In the genomic region with DNA sequence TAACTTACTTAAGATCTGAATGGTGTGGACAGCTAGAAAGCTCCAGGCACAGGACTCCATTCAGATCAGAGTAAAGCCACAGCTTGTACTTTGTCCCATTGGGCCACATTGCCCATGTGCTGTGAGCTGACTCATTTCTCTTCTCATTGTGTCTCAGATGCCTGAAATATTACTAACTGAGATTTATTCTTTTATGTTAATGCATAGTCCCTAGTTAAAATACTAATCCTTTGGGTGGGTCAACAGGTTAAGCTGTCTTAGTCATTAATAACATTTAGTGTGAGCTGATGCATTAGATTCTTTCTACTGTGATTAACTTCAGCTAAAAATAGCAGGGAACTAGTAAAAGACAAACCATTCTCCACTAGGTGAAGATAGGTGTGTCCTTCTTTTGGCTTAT, we compare ENCODE assay signal across 9 cellular contexts.
DNase-seq lines count a peak whose midpoint lies in the region; ATAC-seq and TF ChIP-seq lines count a peak whose summit lies in the region.
"Had no signal": no experiment of that assay in that cellular context is flagged by ENCODE, and none has a peak within 500 bp of the region (broad histone marks: within the 10 kb centered on the region; RNA-seq: fewer than 3 reads in every experiment).

No MANE protein-coding gene starts in this region.

- H3K4me2 ChIP-seq in hepatocyte, result no peak overlapping the region

- no peaks in the 10 kb centered on the region for H3K79me2 ChIP-seq in hepatocyte

- ATAC-seq in Panc1, result no peak

- TF ChIP-seq CTCF in HEK293 (tag by site-specific recombination; IDR thresholded peaks at IDR 0.05) (no peak), Panc1 (IDR thresholded peaks at IDR 0.05) (no peak), hepatocyte (IDR thresholded peaks at IDR 0.05; ENCODE audit: poor library complexity) (no peak)

- no peaks in the 10 kb centered on the region for H3K9me2 ChIP-seq in hepatocyte (replicated peaks; ENCODE audit: insufficient read depth)

- CTCF ChIA-PET in HEK293 (lab: Yijun Ruan, JAX) (interaction anchor here (0.6 to 1.9 kb wide), 3 partner anchors 50 to 166 kb away, joined by 3 to 5 read pairs (median 3); no protein-coding TSS in a partner anchor), Panc1 (lab: Charles Lee) (no interaction called here)

- H3K27ac ChIP-seq in HEK293 (ENCODE audit: extremely low read depth, low read depth, low read length), result no peak overlapping the region
- no peak overlapping the region for H3K27ac ChIP-seq in Panc1 (ENCODE audit: low read length)
- H3K27ac ChIP-seq in hepatocyte, result peak overlapping the region; percentile 69

- no peaks in the 10 kb centered on the region for H4K20me1 ChIP-seq in hepatocyte (ENCODE audit: insufficient read depth, poor library complexity, severe bottlenecking)

- H3K4me1 ChIP-seq in HEK293 (ENCODE audit: control insufficient read depth, insufficient read depth, low read length), result no peaks in the 10 kb centered on the region
- no peaks in the 10 kb centered on the region for H3K4me1 ChIP-seq in Panc1 (ENCODE audit: control insufficient read depth, insufficient read depth, low read length)
- H3K4me1 ChIP-seq in hepatocyte (ENCODE audit: insufficient read depth), result peaks cover 4% of the 10 kb centered on the region

- no peaks in the 10 kb centered on the region for H3K9me3 ChIP-seq in HEK293 (ENCODE audit: control insufficient read depth, insufficient read depth, low read depth, low read length)
- H3K9me3 ChIP-seq in Panc1 (ENCODE audit: control insufficient read depth, insufficient read depth, low read depth, low read length), result no peaks in the 10 kb centered on the region
- no peaks in the 10 kb centered on the region for H3K9me3 ChIP-seq in hepatocyte (ENCODE audit: low read depth)

- no peak overlapping the region for H2AFZ ChIP-seq in hepatocyte

- in situ Hi-C loops in Panc1 (cut with HindIII; ENCODE audit: low pct_unique_long_range_greater_than_20kb, low sequenced_read_pairs), result no loop called here

- POLR2A ChIA-PET in HEK293 (lab: Yijun Ruan, JAX) (no interaction called here), Panc1 (lab: Charles Lee) (no interaction called here)

- H3K36me3 ChIP-seq in HEK293 (ENCODE audit: control insufficient read depth in 2 of 2, insufficient read depth in 1 of 2, low read length in 2 of 2) (no peaks in the 10 kb centered on the region), Panc1 (ENCODE audit: control insufficient read depth, insufficient read depth, low read length) (no peaks in the 10 kb centered on the region), hepatocyte (replicated peaks; ENCODE audit: insufficient read depth, low read depth) (no peaks in the 10 kb centered on the region)

- intact Hi-C loops in Panc1 (cut with micrococcal nuclease; ENCODE audit: unreplicated experiment), result no loop called here

- H3K27me3 ChIP-seq in Panc1 (ENCODE audit: control insufficient read depth, insufficient read depth, low read length) (no peaks in the 10 kb centered on the region), hepatocyte (no peaks in the 10 kb centered on the region)

- H3K4me3 ChIP-seq in HEK293 (ENCODE audit: low read depth, low read length) (no peak overlapping the region), Panc1 (ENCODE audit: low read depth in 2 of 2, low read length in 2 of 2) (no peak overlapping the region), hepatocyte (no peak overlapping the region)

- peak; percentile 93 for DNase-seq in EH (ENCODE audit: low read depth)
- DNase-seq in Panc1 (ENCODE audit: low read depth, low spot score), result peak; percentile 38
- peak; percentile 66 for DNase-seq in hepatocyte (ENCODE audit: low spot score)
- no peak for DNase-seq in mesenteric fat pad (ENCODE audit: low spot score)
- no peak for DNase-seq in SHP77 treated with DMSO at 0.1 percent for 48 hours (lab: John Stamatoyannopoulos, UW)
- DNase-seq in NCI-H2196 (lab: John Stamatoyannopoulos, UW; ENCODE audit: unreplicated experiment), result no peak
- DNase-seq in activated effector memory CD4-positive, alpha-beta T cell treated with anti-CD3 and anti-CD28 coated beads, Interleukin-2, amount 50 U/mL, for 16 hours, result no peak
- DNase-seq: effector CD8-positive, alpha-beta T cell had no signal

- no TSS peak for BruUV-seq in Panc1 (replicated peaks; lab: Mats Ljungman, UMichigan)

TF ChIP-seq in HEK293, 187 proteins besides CTCF, POLR2A, EP300 and RAD21:
- TF ChIP-seq, protein P1, sequence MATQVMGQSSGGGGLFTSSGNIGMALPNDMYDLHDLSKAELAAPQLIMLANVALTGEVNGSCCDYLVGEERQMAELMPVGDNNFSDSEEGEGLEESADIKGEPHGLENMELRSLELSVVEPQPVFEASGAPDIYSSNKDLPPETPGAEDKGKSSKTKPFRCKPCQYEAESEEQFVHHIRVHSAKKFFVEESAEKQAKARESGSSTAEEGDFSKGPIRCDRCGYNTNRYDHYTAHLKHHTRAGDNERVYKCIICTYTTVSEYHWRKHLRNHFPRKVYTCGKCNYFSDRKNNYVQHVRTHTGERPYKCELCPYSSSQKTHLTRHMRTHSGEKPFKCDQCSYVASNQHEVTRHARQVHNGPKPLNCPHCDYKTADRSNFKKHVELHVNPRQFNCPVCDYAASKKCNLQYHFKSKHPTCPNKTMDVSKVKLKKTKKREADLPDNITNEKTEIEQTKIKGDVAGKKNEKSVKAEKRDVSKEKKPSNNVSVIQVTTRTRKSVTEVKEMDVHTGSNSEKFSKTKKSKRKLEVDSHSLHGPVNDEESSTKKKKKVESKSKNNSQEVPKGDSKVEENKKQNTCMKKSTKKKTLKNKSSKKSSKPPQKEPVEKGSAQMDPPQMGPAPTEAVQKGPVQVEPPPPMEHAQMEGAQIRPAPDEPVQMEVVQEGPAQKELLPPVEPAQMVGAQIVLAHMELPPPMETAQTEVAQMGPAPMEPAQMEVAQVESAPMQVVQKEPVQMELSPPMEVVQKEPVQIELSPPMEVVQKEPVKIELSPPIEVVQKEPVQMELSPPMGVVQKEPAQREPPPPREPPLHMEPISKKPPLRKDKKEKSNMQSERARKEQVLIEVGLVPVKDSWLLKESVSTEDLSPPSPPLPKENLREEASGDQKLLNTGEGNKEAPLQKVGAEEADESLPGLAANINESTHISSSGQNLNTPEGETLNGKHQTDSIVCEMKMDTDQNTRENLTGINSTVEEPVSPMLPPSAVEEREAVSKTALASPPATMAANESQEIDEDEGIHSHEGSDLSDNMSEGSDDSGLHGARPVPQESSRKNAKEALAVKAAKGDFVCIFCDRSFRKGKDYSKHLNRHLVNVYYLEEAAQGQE (tag by site-specific recombination; IDR thresholded peaks at IDR 0.05), result no peak
- TF ChIP-seq ZNF24 (tag by site-specific recombination; IDR thresholded peaks at IDR 0.05), result no peak
- TF ChIP-seq, protein P2, sequence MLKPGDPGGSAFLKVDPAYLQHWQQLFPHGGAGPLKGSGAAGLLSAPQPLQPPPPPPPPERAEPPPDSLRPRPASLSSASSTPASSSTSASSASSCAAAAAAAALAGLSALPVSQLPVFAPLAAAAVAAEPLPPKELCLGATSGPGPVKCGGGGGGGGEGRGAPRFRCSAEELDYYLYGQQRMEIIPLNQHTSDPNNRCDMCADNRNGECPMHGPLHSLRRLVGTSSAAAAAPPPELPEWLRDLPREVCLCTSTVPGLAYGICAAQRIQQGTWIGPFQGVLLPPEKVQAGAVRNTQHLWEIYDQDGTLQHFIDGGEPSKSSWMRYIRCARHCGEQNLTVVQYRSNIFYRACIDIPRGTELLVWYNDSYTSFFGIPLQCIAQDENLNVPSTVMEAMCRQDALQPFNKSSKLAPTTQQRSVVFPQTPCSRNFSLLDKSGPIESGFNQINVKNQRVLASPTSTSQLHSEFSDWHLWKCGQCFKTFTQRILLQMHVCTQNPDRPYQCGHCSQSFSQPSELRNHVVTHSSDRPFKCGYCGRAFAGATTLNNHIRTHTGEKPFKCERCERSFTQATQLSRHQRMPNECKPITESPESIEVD (tag by site-specific recombination; IDR thresholded peaks at IDR 0.05), result peak; percentile 27; the same call in 1 of the 2 replicates
- no peak for TF ChIP-seq ZNF426 (tag by site-specific recombination; IDR thresholded peaks at IDR 0.05)
- TF ChIP-seq ZSCAN23 (tag by site-specific recombination; IDR thresholded peaks at IDR 0.05), result no peak
- TF ChIP-seq, protein P3, sequence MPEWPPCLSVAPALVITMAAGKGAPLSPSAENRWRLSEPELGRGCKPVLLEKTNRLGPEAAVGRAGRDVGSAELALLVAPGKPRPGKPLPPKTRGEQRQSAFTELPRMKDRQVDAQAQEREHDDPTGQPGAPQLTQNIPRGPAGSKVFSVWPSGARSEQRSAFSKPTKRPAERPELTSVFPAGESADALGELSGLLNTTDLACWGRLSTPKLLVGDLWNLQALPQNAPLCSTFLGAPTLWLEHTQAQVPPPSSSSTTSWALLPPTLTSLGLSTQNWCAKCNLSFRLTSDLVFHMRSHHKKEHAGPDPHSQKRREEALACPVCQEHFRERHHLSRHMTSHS (tag by site-specific recombination; IDR thresholded peaks at IDR 0.05), result no peak

Comparison
In these comparisons a context has a peak if more than half of its experiments do, and no peak if none do; other contexts are left out.
1. DNase-seq: peak in EH (single experiment), Panc1 (single experiment) and hepatocyte (single experiment); none in mesenteric fat pad (single experiment), SHP77 treated with DMSO at 0.1 percent for 48 hours (single experiment), NCI-H2196 (single experiment) and activated effector memory CD4-positive, alpha-beta T cell treated with anti-CD3 and anti-CD28 coated beads, Interleukin-2, amount 50 U/mL, for 16 hours (single experiment).